In genomic region chr11:34308821-34309585, GRCh38 we compare ENCODE assay signal across 13 cellular contexts. TPM values are rescaled to one million over a fixed set of nuclear protein-coding genes. Genes with fewer than 3 reads are reported as not detected.
DNase-seq lines count a peak whose midpoint lies in the region; ATAC-seq and TF ChIP-seq lines count a peak whose summit lies in the region.
"Had no signal": no experiment of that assay in that cellular context is flagged by ENCODE, and none has a peak within 500 bp of the region (broad histone marks: within the 10 kb centered on the region; RNA-seq: fewer than 3 reads in every experiment).

No MANE protein-coding gene starts in this region.

- H3K9ac ChIP-seq in adipocyte (ENCODE audit: low read length), result peak overlapping the region; percentile 64

- peak overlapping the region in 1 of 2 donors; percentile 49 for H3K27ac ChIP-seq in left lung
- H3K27ac ChIP-seq in upper lobe of right lung, result peak overlapping the region; percentile 39

- H3K36me3 ChIP-seq in adipocyte (ENCODE audit: control insufficient read depth, insufficient read depth, low read length, severe bottlenecking) (no peaks in the 10 kb centered on the region), left lung (no peaks in the 10 kb centered on the region), upper lobe of right lung (no peaks in the 10 kb centered on the region)

- H3K4me3 ChIP-seq in adipocyte (ENCODE audit: low read length), result peak overlapping the region; percentile 45
- no peak overlapping the region for H3K4me3 ChIP-seq in left lung
- no peak overlapping the region for H3K4me3 ChIP-seq in upper lobe of right lung

- peak; percentile 76 for DNase-seq in SIG-M5 treated with dmso at 0.1 percent for 504 hours (lab: John Stamatoyannopoulos, UW; ENCODE audit: unreplicated experiment)
- no peak for DNase-seq in SIG-M5 (lab: John Stamatoyannopoulos, UW)
- peak; percentile 66 for DNase-seq in adipocyte (ENCODE audit: low read depth)
- peak in 1 of 2 donors; percentile 47 for DNase-seq in left lung
- DNase-seq in upper lobe of right lung, result no peak
- DNase-seq in mucosa of gallbladder (ENCODE audit: low spot score), result no peak
- DNase-seq in globus pallidus (ENCODE audit: low spot score), result no peak
- DNase-seq: activated CD4-positive, CD25-positive, alpha-beta regulatory T cell treated with anti-CD3 and anti-CD28 coated beads, Interleukin-2, amount 50 U/mL, for 72 hours; foreskin melanocyte; NCI-H510A treated with DMSO at 0.1 percent for 48 hours; SHP77; stimulated activated CD4-positive, alpha-beta T cell treated with anti-CD3 and anti-CD28 coated beads, Interleukin-4, amount 100 ng/mL, for 24 hours had no signal

- peak; percentile 64 for ATAC-seq in left lung
- peak; percentile 89 for ATAC-seq in upper lobe of right lung
- no peak for ATAC-seq in GM18511 (IDR thresholded peaks at IDR 0.05; ENCODE audit: unreplicated experiment)

- TF ChIP-seq CTCF in left lung (IDR thresholded peaks at IDR 0.05), result no peak
- peak; percentile 25 for TF ChIP-seq CTCF in upper lobe of right lung (IDR thresholded peaks at IDR 0.05)

- H3K27me3 ChIP-seq in adipocyte (replicated peaks; ENCODE audit: control insufficient read depth, insufficient read depth, low read length) (no peaks in the 10 kb centered on the region), left lung (no peaks in the 10 kb centered on the region), upper lobe of right lung (no peaks in the 10 kb centered on the region)

- intact Hi-C loops in left lung (cut with DNase I) (no loop called here), upper lobe of right lung (cut with DNase I) (no loop called here)

- H3K9me3 ChIP-seq in adipocyte (ENCODE audit: control insufficient read depth, low read length) (no peaks in the 10 kb centered on the region), left lung (no peaks in the 10 kb centered on the region), upper lobe of right lung (no peaks in the 10 kb centered on the region)

- H3K4me1 ChIP-seq in adipocyte (ENCODE audit: control insufficient read depth, insufficient read depth, low read length), result peaks cover 19% of the 10 kb centered on the region
- peaks cover 0 to 16% of the 10 kb centered on the region in 2 donors for H3K4me1 ChIP-seq in left lung
- peaks cover 21% of the 10 kb centered on the region for H3K4me1 ChIP-seq in upper lobe of right lung

RNA-seq across cellular contexts. Expression of gene ABTB2, which starts 48.8 kb away (rescaled TPM):
- total RNA-seq in left lung (1 to 10 TPM; 2.4 to 6.9 TPM), upper lobe of right lung (3.2 TPM), mucosa of gallbladder (9.8 TPM)

Comparison
In these comparisons a context has a peak if more than half of its experiments do, and no peak if none do; other contexts are left out.
1. DNase-seq: peak in SIG-M5 treated with dmso at 0.1 percent for 504 hours (single experiment) and adipocyte (single experiment); none in SIG-M5 (single experiment), upper lobe of right lung (single experiment), mucosa of gallbladder (single experiment) and globus pallidus (single experiment).